In the genomic region with DNA sequence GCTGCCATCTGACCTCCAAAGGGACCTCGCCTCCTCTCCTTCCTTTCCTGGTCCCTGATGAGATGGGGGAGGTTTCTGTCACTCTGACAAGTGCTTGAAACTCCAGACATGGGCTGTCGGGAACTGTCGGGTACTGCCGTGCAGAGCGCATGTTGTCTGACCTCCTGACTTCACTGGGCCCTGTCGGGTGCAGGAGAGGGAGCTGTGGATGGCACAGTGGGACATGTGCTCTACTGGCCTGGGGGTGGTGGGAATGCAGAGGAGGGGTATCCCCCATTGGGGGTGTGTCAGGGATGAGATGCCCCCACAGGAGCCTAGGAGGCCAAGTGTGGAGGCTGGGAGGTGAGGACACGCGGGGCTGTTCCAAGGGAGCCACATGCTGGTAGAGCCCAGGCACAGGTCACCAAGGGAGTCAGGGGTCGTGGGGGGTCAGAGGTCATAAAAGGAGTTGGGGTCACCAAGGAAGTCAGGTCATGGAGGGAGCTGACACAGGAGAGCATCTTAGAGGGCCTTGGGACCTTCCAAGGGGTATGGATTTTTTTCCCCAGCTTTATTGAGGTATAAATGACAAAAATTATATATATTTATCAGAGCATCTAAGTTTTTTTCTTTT, we compare ENCODE assay signal across 13 cellular contexts. TPM values are rescaled to one million over a fixed set of nuclear protein-coding genes. Genes with fewer than 3 reads are reported as not detected.
A peak's percentile ranks its signal among the peaks of the same experiment; 100 is the strongest.
DNase-seq lines count a peak whose midpoint lies in the region; ATAC-seq and TF ChIP-seq lines count a peak whose summit lies in the region.
"Had no signal": no experiment of that assay in that cellular context is flagged by ENCODE, and none has a peak within 500 bp of the region (broad histone marks: within the 10 kb centered on the region; RNA-seq: fewer than 3 reads in every experiment).

No MANE protein-coding gene starts in this region.

- H3K4me3 ChIP-seq in Peyer's patch (no peak overlapping the region), esophagus (ENCODE audit: low read depth in 1 of 2, low read length in 2 of 2) (no peak overlapping the region), mesodermal cell (ENCODE audit: extremely low read depth, insufficient read depth, low read length, poor library complexity, severe bottlenecking) (no peak overlapping the region), stomach (no peak overlapping the region), MG63 (no peak overlapping the region)
- H3K4me3 ChIP-seq: BLaER1 had no signal

- WGBS in esophagus, 2 donors = 77 to 83% methylated on average over 9 of the region's 9 CpGs
- 91 to 98% methylated on average over 4 to 7 of the region's 9 CpGs for WGBS in mesodermal cell (ENCODE audit: insufficient coverage in 2 of 2), 2 experiments
- 78 to 89% (median 86%) methylated on average over 9 of the region's 9 CpGs for WGBS in stomach, 5 donors

- TF ChIP-seq EP300 in stomach (IDR thresholded peaks at IDR 0.05) = no peak

- H3K27me3 ChIP-seq in Peyer's patch (no peaks in the 10 kb centered on the region), esophagus (ENCODE audit: control insufficient read depth in 1 of 2, insufficient read depth in 2 of 2, low read length in 2 of 2) (no peaks in the 10 kb centered on the region), stomach (no peaks in the 10 kb centered on the region), MG63 (no peaks in the 10 kb centered on the region)
- H3K27me3 ChIP-seq: BLaER1 had no signal

- no peaks in the 10 kb centered on the region for H3K9me3 ChIP-seq in Peyer's patch
- no peaks in the 10 kb centered on the region for H3K9me3 ChIP-seq in esophagus (ENCODE audit: control insufficient read depth in 2 of 2, insufficient read depth in 1 of 2, low read depth in 1 of 2, low read length in 1 of 2)
- no peaks in the 10 kb centered on the region for H3K9me3 ChIP-seq in mesodermal cell (ENCODE audit: control insufficient read depth, low read length)
- H3K9me3 ChIP-seq in stomach = no peaks in the 10 kb centered on the region
- H3K9me3 ChIP-seq in MG63 = no peaks in the 10 kb centered on the region
- H3K9me3 ChIP-seq: BLaER1 had no signal

- DNase-seq in Peyer's patch = no peak
- DNase-seq in stomach = no peak
- no peak for DNase-seq in DMS 273 treated with DMSO at 0.1 percent for 48 hours (lab: John Stamatoyannopoulos, UW)
- DNase-seq in MG63 = no peak
- no peak for DNase-seq in GF-D8 (lab: John Stamatoyannopoulos, UW)
- DNase-seq: activated CD4-positive, alpha-beta T cell treated with anti-CD3 and anti-CD28 coated beads for 4 hours; activated naive CD4-positive, alpha-beta T cell treated with anti-CD3 and anti-CD28 coated beads, Interleukin-2, amount 10 ng/mL, durations not matched to agents 7 days and 5 days; effector memory CD4-positive, alpha-beta T cell; NCI-H748 treated with DMSO at 0.1 percent for 48 hours had no signal

- TF ChIP-seq POLR2A in Peyer's patch (IDR thresholded peaks at IDR 0.05) = no peak
- TF ChIP-seq POLR2A in stomach (IDR thresholded peaks at IDR 0.05) = no peak

- H3K36me3 ChIP-seq in Peyer's patch = peaks cover 0 to 35% (median 0%) of the 10 kb centered on the region in 3 donors
- H3K36me3 ChIP-seq in esophagus (ENCODE audit: control insufficient read depth in 2 of 2, insufficient read depth in 2 of 2, low read length in 1 of 2) = peaks cover 0 to 20% of the 10 kb centered on the region in 2 donors
- peaks cover 39% of the 10 kb centered on the region for H3K36me3 ChIP-seq in mesodermal cell (ENCODE audit: control insufficient read depth, insufficient read depth, low read length)
- peaks cover 11 to 52% (median 34%) of the 10 kb centered on the region in 4 donors for H3K36me3 ChIP-seq in stomach
- no peaks in the 10 kb centered on the region for H3K36me3 ChIP-seq in MG63

- H3K27ac ChIP-seq in Peyer's patch (peak overlapping the region in 3 of 4 donors; percentile 6 to 57 (median 48)), esophagus (ENCODE audit: low read depth in 2 of 2, low read length in 1 of 2) (peak overlapping the region; percentile 25 to 53), mesodermal cell (ENCODE audit: low read depth, low read length, severe bottlenecking) (peak overlapping the region; percentile 79), stomach (peak overlapping the region in 4 of 5 donors; percentile 62 to 91 (median 72))
- H3K27ac ChIP-seq: BLaER1 had no signal

- intact Hi-C loops in stomach (cut with DNase I; ENCODE audit: low total_unique reads) = loop anchor here (10.0 kb wide), 1 partner anchor 59 kb away; no protein-coding TSS in a partner anchor

- TF ChIP-seq CTCF in Peyer's patch (IDR thresholded peaks at IDR 0.05) = no peak
- no peak for TF ChIP-seq CTCF in stomach (IDR thresholded peaks at IDR 0.05)

- no peak for ATAC-seq in GM18520 (IDR thresholded peaks at IDR 0.05; ENCODE audit: unreplicated experiment)

- H3K4me1 ChIP-seq in Peyer's patch (peaks cover 0 to 25% (median 0%) of the 10 kb centered on the region in 4 donors), esophagus (ENCODE audit: control insufficient read depth in 2 of 2, insufficient read depth in 2 of 2, low read length in 1 of 2) (peaks cover 2 to 11% of the 10 kb centered on the region in 2 donors), mesodermal cell (ENCODE audit: control insufficient read depth, insufficient read depth, low read length, poor library complexity, severe bottlenecking) (no peaks in the 10 kb centered on the region), stomach (peaks cover 23 to 49% (median 39%) of the 10 kb centered on the region in 4 donors)

RNA-seq across cellular contexts. Expression of a gene that starts 30.9 kb away (rescaled TPM):
- total RNA-seq in Peyer's patch (100 to 1,000 TPM in 2 of 4 donors, 10 to 100 TPM in 2; 62.7 to 116 (median 101) TPM), stomach (10 to 100 TPM in 4 of 5 donors, 1 to 10 TPM in 1; 4.1 to 75.3 (median 24.2) TPM)
- polyA plus RNA-seq in esophagus (10 to 100 TPM; 43.8 to 51.0 TPM), stomach (10 to 100 TPM; 53.6 to 78.6 (median 68.3) TPM)
- polyA plus RNA-seq in mesodermal cell (2013, experiment 1 of 2) = 38.7 TPM
- 35.0 TPM for polyA plus RNA-seq in mesodermal cell (2013, experiment 2 of 2)
- 12.4 and 23.8 TPM in 2 replicates for total RNA-seq in MG63 (2014; rRNA removed; shearing (Covaris generic); ENCODE audit: low replicate concordance)

RNA-seq across cellular contexts. Expression of a gene that starts 48.5 kb away (rescaled TPM):
- 100 to 1,000 TPM in 3 of 4 donors, 10 to 100 TPM in 1; 67.7 to 625 (median 451) TPM for total RNA-seq in Peyer's patch
- 100 to 1,000 TPM in 1 of 2 donors, 10 to 100 TPM in 1; 94.5 to 102 TPM for polyA plus RNA-seq in esophagus
- 52.5 TPM for polyA plus RNA-seq in mesodermal cell (2013, experiment 1 of 2)
- polyA plus RNA-seq in mesodermal cell (2013, experiment 2 of 2) = 42.9 TPM
- total RNA-seq in stomach = 100 to 1,000 TPM in 1 of 5 donors, 10 to 100 TPM in 4; 36.2 to 304 (median 78.0) TPM
- 10 to 100 TPM; 30.4 to 88.6 (median 42.0) TPM for polyA plus RNA-seq in stomach
- 13.7 and 23.3 TPM in 2 replicates for total RNA-seq in MG63 (2014; rRNA removed; shearing (Covaris generic); ENCODE audit: low replicate concordance)
